ENCODE assay signal across 17 cellular contexts in genomic region chr18:52950153-52950552, GRCh38.
A peak's percentile ranks its signal among the peaks of the same experiment; 100 is the strongest.
DNase-seq lines count a peak whose midpoint lies in the region; ATAC-seq and TF ChIP-seq lines count a peak whose summit lies in the region.
"Had no signal": no experiment of that assay in that cellular context is flagged by ENCODE, and none has a peak within 500 bp of the region (broad histone marks: within the 10 kb centered on the region; RNA-seq: fewer than 3 reads in every experiment).

No MANE protein-coding gene starts in this region.

- H3K27me3 ChIP-seq in RWPE2 (ENCODE audit: insufficient read depth, poor library complexity, severe bottlenecking), result no peaks in the 10 kb centered on the region
- H3K27me3 ChIP-seq: BLaER1 treated with 17β-estradiol and CSF1 and Interleukin-3, amounts not matched to agents 10 nM and 100 nM had no signal

- H3K36me3 ChIP-seq in RWPE2 (ENCODE audit: low read depth) (no peaks in the 10 kb centered on the region), mucosa of descending colon (ENCODE audit: low read depth) (no peaks in the 10 kb centered on the region)
- H3K36me3 ChIP-seq: BLaER1 treated with 17β-estradiol and CSF1 and Interleukin-3, amounts not matched to agents 10 nM and 100 nM; HAP-1 had no signal

- TF ChIP-seq CTCF in RWPE2 (IDR thresholded peaks at IDR 0.05; ENCODE audit: poor library complexity, severe bottlenecking) (no peak), mucosa of descending colon (IDR thresholded peaks at IDR 0.05) (no peak)

- DNase-seq in A172 (ENCODE audit: low spot score) (peak; percentile 29), HT1080 (ENCODE audit: low read depth) (peak; percentile 89), RWPE2 (ENCODE audit: low spot score) (no peak), mucosa of descending colon (no peak), Ammon's horn (ENCODE audit: low spot score) (no peak), caudate nucleus (lab: John Stamatoyannopoulos, UW) (no peak)
- DNase-seq in stimulated activated CD4-positive, alpha-beta T cell treated with anti-CD3 and anti-CD28 coated beads, Interleukin-15, amount 100 ng/mL, for 24 hours, result no peak
- DNase-seq: AML-193; CD4-positive, CD25-positive, alpha-beta regulatory T cell; CD8-positive, alpha-beta memory T cell; COR-L47; DMS 273 treated with DMSO at 0.1 percent for 48 hours; DMS79; GDM1 had no signal

- H3K9me3 ChIP-seq in RWPE2 (ENCODE audit: severe bottlenecking) (no peaks in the 10 kb centered on the region), mucosa of descending colon (no peaks in the 10 kb centered on the region)
- H3K9me3 ChIP-seq: HAP-1 had no signal

- no peak overlapping the region for H3K4me3 ChIP-seq in RWPE2 (ENCODE audit: severe bottlenecking)
- H3K4me3 ChIP-seq in mucosa of descending colon, result no peak overlapping the region
- H3K4me3 ChIP-seq: BLaER1 treated with 17β-estradiol and CSF1 and Interleukin-3, amounts not matched to agents 10 nM and 100 nM; HAP-1 had no signal

- intact Hi-C loops in mucosa of descending colon (cut with DNase I, micrococcal nuclease), result no loop called here

- ATAC-seq in RWPE2 (ENCODE audit: low read depth), result peak; percentile 67
- ATAC-seq in mucosa of descending colon, result peak; percentile 39

- H3K4me1 ChIP-seq in RWPE2 (ENCODE audit: insufficient read depth, poor library complexity, severe bottlenecking) (no peaks in the 10 kb centered on the region), mucosa of descending colon (ENCODE audit: low read depth) (no peaks in the 10 kb centered on the region)
- H3K4me1 ChIP-seq: HAP-1 had no signal

- H3K27ac ChIP-seq in RWPE2 (ENCODE audit: poor library complexity, severe bottlenecking) (no peak overlapping the region), caudate nucleus (ENCODE audit: low read depth, low read length) (no peak overlapping the region)
- H3K27ac ChIP-seq: BLaER1 treated with 17β-estradiol and CSF1 and Interleukin-3, amounts not matched to agents 10 nM and 100 nM; KMS-11 had no signal

Comparison
In these comparisons a context has a peak if more than half of its experiments do, and no peak if none do; other contexts are left out.
1. DNase-seq: peak in A172 (single experiment) and HT1080 (single experiment); none in RWPE2 (single experiment), mucosa of descending colon (0 of 3), Ammon's horn (single experiment), stimulated activated CD4-positive, alpha-beta T cell treated with anti-CD3 and anti-CD28 coated beads, Interleukin-15, amount 100 ng/mL, for 24 hours (single experiment) and caudate nucleus (0 of 61).